In genomic region chr10:96651998-96652431, GRCh38 we compare ENCODE assay signal across 8 cellular contexts.
A peak's percentile ranks its signal among the peaks of the same experiment; 100 is the strongest.
DNase-seq lines count a peak whose midpoint lies in the region; ATAC-seq and TF ChIP-seq lines count a peak whose summit lies in the region.

No MANE protein-coding gene starts in this region.

- H3K27me3 ChIP-seq in OCI-LY3 (ENCODE audit: low read depth, low read length) (no peaks in the 10 kb centered on the region), left lung (no peaks in the 10 kb centered on the region), breast epithelium (no peaks in the 10 kb centered on the region), H7 (ENCODE audit: control insufficient read depth, insufficient read depth, low read length) (no peaks in the 10 kb centered on the region)

- H3K9me3 ChIP-seq in OCI-LY3 (ENCODE audit: insufficient read depth, low read length) = no peaks in the 10 kb centered on the region
- H3K9me3 ChIP-seq in left lung = no peaks in the 10 kb centered on the region
- no peaks in the 10 kb centered on the region for H3K9me3 ChIP-seq in breast epithelium

- H4K20me1 ChIP-seq in OCI-LY3 (ENCODE audit: insufficient read depth, low read length) = no peaks in the 10 kb centered on the region

- CTCF ChIA-PET in HEK293T (lab: Yijun Ruan, JAX) = no interaction called here

- TF ChIP-seq CTCF in OCI-LY3 (IDR thresholded peaks at IDR 0.05; ENCODE audit: low read depth, low read length) = no peak
- TF ChIP-seq CTCF in left lung (IDR thresholded peaks at IDR 0.05) = no peak
- TF ChIP-seq CTCF in breast epithelium (IDR thresholded peaks at IDR 0.05) = no peak

- peak in 1 of 2 donors; percentile 54 for DNase-seq in left lung
- DNase-seq in HEK293T (ENCODE audit: extremely low spot score) = no peak
- no peak for DNase-seq in stimulated activated naive CD4-positive, alpha-beta T cell treated with Interleukin-2 at 50 U/mL for 16 hours (lab: John Stamatoyannopoulos, UW)
- DNase-seq in breast epithelium (ENCODE audit: low spot score in 2 of 2) = no peak
- DNase-seq in H7 = no peak

- H3K4me2 ChIP-seq in OCI-LY3 (ENCODE audit: low read length) = peak overlapping the region; percentile 46

- TF ChIP-seq POLR2A in GM18505 (IDR thresholded peaks at IDR 0.05; ENCODE audit: borderline replicate concordance, extremely low read depth, insufficient read depth, insufficient read length) (no peak), breast epithelium (IDR thresholded peaks at IDR 0.05) (no peak)

- no peaks in the 10 kb centered on the region for H3K79me2 ChIP-seq in OCI-LY3 (ENCODE audit: low read length)

- intact Hi-C loops in left lung (cut with DNase I) (no loop called here), breast epithelium (cut with DNase I; ENCODE audit: low total_unique reads) (no loop called here)

- ATAC-seq in GM18505 (IDR thresholded peaks at IDR 0.05; ENCODE audit: unreplicated experiment) = peak; percentile 75
- peak; percentile 74 for ATAC-seq in HG02678 (IDR thresholded peaks at IDR 0.05; ENCODE audit: unreplicated experiment)
- ATAC-seq in left lung = peak; percentile 54

- POLR2A ChIA-PET in HEK293T (lab: Yijun Ruan, JAX) = no interaction called here

- H3K4me1 ChIP-seq in OCI-LY3 (ENCODE audit: low read length) = peaks cover 57% of the 10 kb centered on the region
- H3K4me1 ChIP-seq in left lung = peaks cover 0 to 77% of the 10 kb centered on the region in 2 donors
- no peaks in the 10 kb centered on the region for H3K4me1 ChIP-seq in breast epithelium

- H3K27ac ChIP-seq in OCI-LY3 (ENCODE audit: low read length) = peak overlapping the region; percentile 54
- H3K27ac ChIP-seq in left lung = peak overlapping the region in 1 of 2 donors; percentile 38
- H3K27ac ChIP-seq in breast epithelium = no peak overlapping the region

- H3K36me3 ChIP-seq in OCI-LY3 (replicated peaks; ENCODE audit: low read depth, low read length) (peaks cover 49% of the 10 kb centered on the region), left lung (peaks cover 0 to 38% of the 10 kb centered on the region in 2 donors), breast epithelium (no peaks in the 10 kb centered on the region), H7 (replicated peaks; ENCODE audit: control insufficient read depth, insufficient read depth, low read length) (no peaks in the 10 kb centered on the region)

- peak overlapping the region; percentile 29; the same call in 1 of the 2 replicates for H3K9ac ChIP-seq in OCI-LY3 (ENCODE audit: low read length)

- H3K4me3 ChIP-seq in OCI-LY3 (ENCODE audit: low read length) (no peak overlapping the region), left lung (no peak overlapping the region), breast epithelium (no peak overlapping the region), H7 (ENCODE audit: insufficient read depth, low read depth, low read length) (no peak overlapping the region)

- no peak overlapping the region for H2AFZ ChIP-seq in OCI-LY3 (ENCODE audit: low read depth, low read length)

TF ChIP-seq in HEK293T, 16 proteins besides CTCF, POLR2A, EP300 and RAD21:
- TF ChIP-seq SP1 (IDR thresholded peaks at IDR 0.05) = no peak
- TF ChIP-seq NFRKB (IDR thresholded peaks at IDR 0.05) = no peak
- TF ChIP-seq PKNOX1 (IDR thresholded peaks at IDR 0.05) = no peak
- no peak for TF ChIP-seq L3MBTL2 (conservative IDR thresholded peaks at IDR 0.05)
TF ChIP-seq in HEK293T: peak in this region for 0.
